Comparison of ENCODE assay signal across 18 cellular contexts in genomic region chr10:78320990-78321389, GRCh38.
DNase-seq lines count a peak whose midpoint lies in the region; ATAC-seq, FAIRE-seq and TF ChIP-seq lines count a peak whose summit lies in the region.
"Had no signal": no experiment of that assay in that cellular context is flagged by ENCODE, and none has a peak within 500 bp of the region (broad histone marks: within the 10 kb centered on the region; RNA-seq: fewer than 3 reads in every experiment).

No MANE protein-coding gene starts in this region.

- H3K9me1 ChIP-seq in K562 (ENCODE audit: control insufficient read depth, insufficient read depth, low read length) = no peaks in the 10 kb centered on the region

- in situ Hi-C loops in K562 (cut with MboI) = no loop called here

- H3K9me2 ChIP-seq in MM.1S (replicated peaks; ENCODE audit: insufficient read depth, low read length) = no peaks in the 10 kb centered on the region

- H3K4me1 ChIP-seq in CD8-positive, alpha-beta memory T cell (ENCODE audit: insufficient read depth, low read length) = peaks cover 8% of the 10 kb centered on the region
- H3K4me1 ChIP-seq in K562 (replicated peaks in 1 of 2; ENCODE audit: control insufficient read depth in 2 of 2, insufficient read depth in 2 of 2, low read length in 2 of 2) (no peaks in the 10 kb centered on the region), trophoblast cell (ENCODE audit: control insufficient read depth in 1 of 2, insufficient read depth in 2 of 2, low read length in 2 of 2) (peaks cover 12 to 20% of the 10 kb centered on the region in 2 experiments), MM.1S (ENCODE audit: low read length) (no peaks in the 10 kb centered on the region)

- BruUV-seq in K562 (replicated peaks; lab: Mats Ljungman, UMichigan) = no TSS peak

- H4K20me1 ChIP-seq in K562 (replicated peaks; ENCODE audit: control insufficient read depth, insufficient read depth, low read length) (no peaks in the 10 kb centered on the region), MM.1S (ENCODE audit: insufficient read depth, low read length) (no peaks in the 10 kb centered on the region)

- TF ChIP-seq EP300 in K562 (IDR thresholded peaks at IDR 0.05; ENCODE audit: low read length) = no peak

- FAIRE-seq in K562 (lab: Jason Lieb, UNC) = no peak
- FAIRE-seq: GM12891, RCC 7860 had no signal

- intact Hi-C loops in K562 (cut with micrococcal nuclease) = no loop called here

- no peak overlapping the region for H2BK5ac ChIP-seq in trophoblast cell (ENCODE audit: low read depth, low read length, poor library complexity)

- H3K14ac ChIP-seq in trophoblast cell (ENCODE audit: low read length) = no peak overlapping the region

- no peak overlapping the region for H3K4me2 ChIP-seq in K562 (ENCODE audit: insufficient read depth, low read length)
- H3K4me2 ChIP-seq in trophoblast cell (ENCODE audit: low read length) = no peak overlapping the region
- no peak overlapping the region for H3K4me2 ChIP-seq in MM.1S (ENCODE audit: low read depth, low read length)

- no peak overlapping the region for H3K4me3 ChIP-seq in CD8-positive, alpha-beta memory T cell (ENCODE audit: low read length)
- no peak overlapping the region for H3K4me3 ChIP-seq in K562
- H3K4me3 ChIP-seq in trophoblast cell (ENCODE audit: low read depth, low read length) = no peak overlapping the region
- no peak overlapping the region for H3K4me3 ChIP-seq in MM.1S (ENCODE audit: low read length)

- no peak overlapping the region for H3K4me3 Mint-ChIP-seq in activated CD8-positive, alpha-beta memory T cell treated with anti-CD3 and anti-CD28 coated beads, Interleukin-2, amount 10 ng/mL, durations not matched to agents 7 days and 5 days
- H3K4me3 Mint-ChIP-seq in CD8-positive, alpha-beta memory T cell = no peak overlapping the region
- H3K4me3 Mint-ChIP-seq: B cell had no signal

- CTCF ChIA-PET in activated CD8-positive, alpha-beta memory T cell treated with anti-CD3 and anti-CD28 coated beads, Interleukin-2, amount 10 ng/mL, durations not matched to agents 7 days and 5 days (lab: Charles Lee) = no interaction called here
- CTCF ChIA-PET in CD8-positive, alpha-beta memory T cell (lab: Charles Lee) = no interaction called here
- CTCF ChIA-PET in K562 (lab: Yijun Ruan, JAX; ENCODE audit: low intra/inter-chr PET ratio) = no interaction called here

- TF ChIP-seq RAD21 in K562 (CRISPR knock-in tag; conservative IDR thresholded peaks at IDR 0.05 in 1 of 2, IDR thresholded peaks at IDR 0.05 in 1 of 2) = no peak

- ATAC-seq in activated CD8-positive, alpha-beta memory T cell treated with anti-CD3 and anti-CD28 coated beads, Interleukin-2, amount 10 ng/mL, durations not matched to agents 7 days and 5 days = no peak
- no peak for ATAC-seq in K562
- ATAC-seq in GM21423 (IDR thresholded peaks at IDR 0.05; ENCODE audit: unreplicated experiment) = no peak

- H2BK120ac ChIP-seq in trophoblast cell (ENCODE audit: insufficient read depth, low read length, poor library complexity) = no peak overlapping the region

- H3K27me3 Mint-ChIP-seq in activated CD8-positive, alpha-beta memory T cell treated with anti-CD3 and anti-CD28 coated beads, Interleukin-2, amount 10 ng/mL, durations not matched to agents 7 days and 5 days = peaks cover 17% of the 10 kb centered on the region
- H3K27me3 Mint-ChIP-seq in CD8-positive, alpha-beta memory T cell = peaks cover 0 to 7% of the 10 kb centered on the region in 2 donors
- H3K27me3 Mint-ChIP-seq: B cell had no signal

- H4K91ac ChIP-seq in trophoblast cell (ENCODE audit: low read depth, low read length) = no peak overlapping the region

- H3K36me3 Mint-ChIP-seq in activated CD8-positive, alpha-beta memory T cell treated with anti-CD3 and anti-CD28 coated beads, Interleukin-2, amount 10 ng/mL, durations not matched to agents 7 days and 5 days = peaks cover 2% of the 10 kb centered on the region
- H3K36me3 Mint-ChIP-seq in CD8-positive, alpha-beta memory T cell = peaks cover 0 to 22% (median 0%) of the 10 kb centered on the region in 3 donors

- no peak overlapping the region for H4K12ac ChIP-seq in trophoblast cell (ENCODE audit: low read depth, low read length)

- H2AFZ ChIP-seq in K562 (ENCODE audit: low read depth, low read length) (no peak overlapping the region), trophoblast cell (ENCODE audit: insufficient read depth, low read length, poor library complexity) (no peak overlapping the region), MM.1S (ENCODE audit: low read length) (no peak overlapping the region)

- peak; percentile 43 for DNase-seq in activated CD8-positive, alpha-beta memory T cell treated with anti-CD3 and anti-CD28 coated beads for 24 hours
- DNase-seq in activated CD8-positive, alpha-beta memory T cell treated with anti-CD3 and anti-CD28 coated beads, Interleukin-2, amount 10 ng/mL, durations not matched to agents 7 days and 5 days = no peak
- DNase-seq in CD8-positive, alpha-beta memory T cell = no peak
- DNase-seq in K562 (ENCODE audit: extremely low read depth in 1 of 4, low spot score in 3 of 4) (no peak), trophoblast cell (no peak), NCI-H1930 (lab: John Stamatoyannopoulos, UW) (no peak), MM.1S (no peak)
- DNase-seq: GOT3, MV-4-11, NCI-H1694 treated with DMSO at 0.1 percent for 48 hours, NCI-H2107, NCI-H510A, NCI-H748 treated with DMSO at 0.1 percent for 48 hours, Right ventricle myocardium superior had no signal

- peaks cover 6% of the 10 kb centered on the region for H3K79me1 ChIP-seq in trophoblast cell (ENCODE audit: low read length)

- no peak overlapping the region for H3K4ac ChIP-seq in trophoblast cell (ENCODE audit: low read depth, low read length)

- no peaks in the 10 kb centered on the region for H3K27me3 ChIP-seq in CD8-positive, alpha-beta memory T cell (ENCODE audit: insufficient read depth, low read length, poor library complexity, severe bottlenecking)
- H3K27me3 ChIP-seq in K562 (ENCODE audit: control insufficient read depth in 2 of 2, insufficient read depth in 2 of 2, low read length in 2 of 2) (peaks cover 0 to 4% of the 10 kb centered on the region in 2 experiments; a peak in 1 of 5 replicates), trophoblast cell (ENCODE audit: insufficient read depth, low read length) (no peaks in the 10 kb centered on the region), MM.1S (replicated peaks; ENCODE audit: insufficient read depth, low read length) (no peaks in the 10 kb centered on the region)

- H2AK5ac ChIP-seq in trophoblast cell (ENCODE audit: low read length) = no peak overlapping the region

- no peak overlapping the region for H3K18ac ChIP-seq in trophoblast cell (ENCODE audit: low read length)

- 0% methylated on average over 2 of the region's 2 CpGs for WGBS in K562 (ENCODE audit: insufficient coverage, low coverage, missing lambda C conversion rate)
- no CpG with 5 or more reads among the region's 2 CpGs for WGBS in trophoblast cell (ENCODE audit: extremely low coverage, insufficient coverage, insufficient read length)

- H3K9me3 ChIP-seq in CD8-positive, alpha-beta memory T cell (ENCODE audit: low read length) = peaks cover 1% of the 10 kb centered on the region
- H3K9me3 ChIP-seq in K562 (replicated peaks; ENCODE audit: control insufficient read depth, insufficient read depth, low read depth, low read length) = no peaks in the 10 kb centered on the region
- no peaks in the 10 kb centered on the region for H3K9me3 ChIP-seq in trophoblast cell (ENCODE audit: insufficient read depth, low read depth, low read length)
- H3K9me3 ChIP-seq in MM.1S (replicated peaks; ENCODE audit: insufficient read depth, low read length) = no peaks in the 10 kb centered on the region

- H4K8ac ChIP-seq in trophoblast cell (ENCODE audit: low read depth, low read length) = no peak overlapping the region

- H3K9me3 Mint-ChIP-seq in activated CD8-positive, alpha-beta memory T cell treated with anti-CD3 and anti-CD28 coated beads, Interleukin-2, amount 10 ng/mL, durations not matched to agents 7 days and 5 days (ENCODE audit: low read depth) = peaks cover 6% of the 10 kb centered on the region
- peaks cover 3 to 17% (median 12%) of the 10 kb centered on the region in 5 donors for H3K9me3 Mint-ChIP-seq in CD8-positive, alpha-beta memory T cell

- H3K9ac ChIP-seq in K562 (ENCODE audit: insufficient read depth in 1 of 2, low read depth in 2 of 2, low read length in 2 of 2) (no peak overlapping the region), trophoblast cell (ENCODE audit: low read length) (no peak overlapping the region), MM.1S (ENCODE audit: low read length) (no peak overlapping the region)

- no peak overlapping the region for H3K27ac ChIP-seq in CD8-positive, alpha-beta memory T cell (ENCODE audit: low read depth, low read length)
- H3K27ac ChIP-seq in K562 (ENCODE audit: extremely low read depth, low read depth, low read length) = no peak overlapping the region
- no peak overlapping the region for H3K27ac ChIP-seq in trophoblast cell (ENCODE audit: low read depth, low read length)
- H3K27ac ChIP-seq in MM.1S (ENCODE audit: low read length) = no peak overlapping the region

- no peak for TF ChIP-seq CTCF in K562 (IDR thresholded peaks at IDR 0.05 in 2 of 3, conservative IDR thresholded peaks at IDR 0.05 in 1 of 3; ENCODE audit: insufficient read depth in 2 of 3, low read depth in 1 of 3, low read length in 3 of 3)
- TF ChIP-seq CTCF in MM.1S (IDR thresholded peaks at IDR 0.05; ENCODE audit: low read length) = no peak

- no peaks in the 10 kb centered on the region for H3K36me3 ChIP-seq in CD8-positive, alpha-beta memory T cell (ENCODE audit: insufficient read depth, low read length)
- no peaks in the 10 kb centered on the region for H3K36me3 ChIP-seq in K562 (ENCODE audit: control insufficient read depth, insufficient read depth, low read length)
- no peaks in the 10 kb centered on the region for H3K36me3 ChIP-seq in trophoblast cell (ENCODE audit: control insufficient read depth in 1 of 2, insufficient read depth in 2 of 2, low read length in 2 of 2)
- H3K36me3 ChIP-seq in MM.1S (replicated peaks; ENCODE audit: insufficient read depth, low read length) = no peaks in the 10 kb centered on the region

- no peak overlapping the region for H3K23ac ChIP-seq in trophoblast cell (ENCODE audit: low read length)

- H3K79me2 ChIP-seq in K562 (ENCODE audit: control insufficient read depth, insufficient read depth, low read length) (no peaks in the 10 kb centered on the region), trophoblast cell (ENCODE audit: control insufficient read depth, insufficient read depth, low read length, poor library complexity) (no peaks in the 10 kb centered on the region), MM.1S (ENCODE audit: low read length) (no peaks in the 10 kb centered on the region)

- peaks cover 2% of the 10 kb centered on the region for H3K4me1 Mint-ChIP-seq in activated CD8-positive, alpha-beta memory T cell treated with anti-CD3 and anti-CD28 coated beads, Interleukin-2, amount 10 ng/mL, durations not matched to agents 7 days and 5 days
- H3K4me1 Mint-ChIP-seq in CD8-positive, alpha-beta memory T cell = peaks cover 9 to 26% (median 21%) of the 10 kb centered on the region in 3 donors
- H3K4me1 Mint-ChIP-seq: B cell had no signal

- H3F3A ChIP-seq in MM.1S (ENCODE audit: insufficient read depth, low read length) = no peaks in the 10 kb centered on the region

- POLR2A ChIA-PET in CD8-positive, alpha-beta memory T cell (lab: Charles Lee) = no interaction called here
- POLR2A ChIA-PET in K562 (lab: Yijun Ruan, JAX) = interaction anchor here (0.7 to 1.0 kb wide), 2 partner anchors 8 to 9 kb away, joined by 3 to 4 read pairs; no protein-coding TSS in a partner anchor

- no peak overlapping the region for H3K27ac Mint-ChIP-seq in activated CD8-positive, alpha-beta memory T cell treated with anti-CD3 and anti-CD28 coated beads, Interleukin-2, amount 10 ng/mL, durations not matched to agents 7 days and 5 days
- peak overlapping the region in 7 of 8 donors; percentile 7 to 92 (median 56) for H3K27ac Mint-ChIP-seq in CD8-positive, alpha-beta memory T cell
- H3K27ac Mint-ChIP-seq: B cell had no signal

- peak overlapping the region; percentile 63 for H2BK12ac ChIP-seq in trophoblast cell (ENCODE audit: low read length)

- no peak for TF ChIP-seq POLR2A in K562 (conservative IDR thresholded peaks at IDR 0.05)
